Comparison of ENCODE assay signal across 1 cellular context in genomic region chr18:35969676-35970075, GRCh38.
TF ChIP-seq lines count a peak whose summit lies in the region.

No MANE protein-coding gene starts in this region.

TF ChIP-seq in K562, 482 proteins besides CTCF, POLR2A, EP300 and RAD21 (continued from another document):
- TF ChIP-seq JUND (IDR thresholded peaks at IDR 0.05; ENCODE audit: borderline replicate concordance, low read depth, low read length): no peak
- no peak for TF ChIP-seq JUND (tag; IDR thresholded peaks at IDR 0.05; ENCODE audit: borderline replicate concordance, low read depth, low read length)
- TF ChIP-seq ARID3A (IDR thresholded peaks at IDR 0.05; ENCODE audit: borderline replicate concordance, low read depth, low read length): no peak
- TF ChIP-seq FOXK1 (CRISPR knock-in tag; IDR thresholded peaks at IDR 0.05; ENCODE audit: borderline replicate concordance): no peak
- TF ChIP-seq ZNF408 (CRISPR knock-in tag; IDR thresholded peaks at IDR 0.05; ENCODE audit: low read depth): no peak
- no peak for TF ChIP-seq CBX2 (IDR thresholded peaks at IDR 0.05; ENCODE audit: insufficient read depth, low read length, poor library complexity, severe bottlenecking)
- TF ChIP-seq SLC30A9 (CRISPR knock-in tag; IDR thresholded peaks at IDR 0.05): no peak
- peak; percentile 54 for TF ChIP-seq ATF3 (IDR thresholded peaks at IDR 0.05)
- no peak for TF ChIP-seq ATF3 (CRISPR knock-in tag; conservative IDR thresholded peaks at IDR 0.05)
- TF ChIP-seq CEBPB (tag; IDR thresholded peaks at IDR 0.05): peak; percentile 81
- no peak for TF ChIP-seq CEBPG (CRISPR knock-in tag; IDR thresholded peaks at IDR 0.05)
- TF ChIP-seq CEBPG (tag; conservative IDR thresholded peaks at IDR 0.05 in 1 of 2, IDR thresholded peaks at IDR 0.05 in 1 of 2): peak; percentile 54 to 86
